In the genomic region with DNA sequence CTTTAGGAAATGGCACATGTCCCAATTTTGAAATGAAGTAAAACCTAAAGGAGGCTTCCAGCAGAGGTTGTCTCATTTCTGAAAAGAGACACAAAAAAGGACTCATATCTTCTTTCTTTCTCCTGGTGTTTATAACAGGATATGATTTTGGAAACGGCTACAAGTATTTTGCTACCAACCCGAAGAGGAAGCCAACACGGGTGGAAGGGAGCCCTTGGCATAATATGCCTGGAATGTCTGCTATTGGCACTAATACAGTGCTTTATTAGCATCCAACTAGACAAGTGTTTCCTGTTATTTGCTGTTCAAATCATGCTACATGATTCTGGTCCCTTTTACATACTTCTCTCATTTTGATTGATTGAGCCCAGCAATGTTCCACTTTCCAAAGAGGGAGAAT, we compare ENCODE assay signal across 1 cellular context.
TF ChIP-seq lines count a peak whose summit lies in the region.

No MANE protein-coding gene starts in this region.

TF ChIP-seq in SK-N-SH, 30 proteins besides CTCF, POLR2A, EP300 and RAD21:
- TF ChIP-seq NFIC (IDR thresholded peaks at IDR 0.05; ENCODE audit: borderline replicate concordance): 0 out of 2 replicates have a peak, but pooled peaks have one; percentile 18
- 0 out of 2 replicates have a peak, but pooled peaks have one; percentile 18 for TF ChIP-seq TEAD4 (IDR thresholded peaks at IDR 0.05; ENCODE audit: borderline replicate concordance, insufficient read depth)
